Comparison of ENCODE assay signal across 14 cellular contexts in genomic region chr14:52033131-52033642, GRCh38. TPM values are rescaled to one million over a fixed set of nuclear protein-coding genes. Genes with fewer than 3 reads are reported as not detected.
A peak's percentile ranks its signal among the peaks of the same experiment; 100 is the strongest.
DNase-seq lines count a peak whose midpoint lies in the region; ATAC-seq lines count a peak whose summit lies in the region.
"Had no signal": no experiment of that assay in that cellular context is flagged by ENCODE, and none has a peak within 500 bp of the region (broad histone marks: within the 10 kb centered on the region; RNA-seq: fewer than 3 reads in every experiment).

No MANE protein-coding gene starts in this region.

- peak overlapping the region; percentile 31; the same call in 1 of the 2 replicates for H3K27ac ChIP-seq in SJSA1
- no peak overlapping the region for H3K27ac ChIP-seq in CD4-positive, alpha-beta memory T cell (ENCODE audit: low read depth, low read length)

- peak; percentile 84 for DNase-seq in EH (ENCODE audit: low read depth)
- peak in 1 of 2 experiments; percentile 28 for DNase-seq in SJSA1 (ENCODE audit: low read depth in 1 of 2, low spot score in 2 of 2)
- DNase-seq in fibroblast of gingiva (ENCODE audit: low read depth), result peak; percentile 76
- DNase-seq in skeletal muscle cell (ENCODE audit: low read depth), result peak; percentile 46
- DNase-seq in GM19238 (ENCODE audit: insufficient read length, low spot score), result no peak
- no peak for DNase-seq in CD4-positive, alpha-beta memory T cell
- DNase-seq in NCI-H2029 (lab: John Stamatoyannopoulos, UW), result no peak
- DNase-seq: activated T-cell treated with anti-CD3 and anti-CD28 coated beads, Interleukin-2, amount 50 U/mL, for 48 hours; dermis blood vessel endothelial cell; naive B cell; NCI-H187; OCI-M1; stimulated activated naive B cell treated with anti-CD40 and anti-IgM and Interleukin-4, amounts not matched to agents 10 μg/mL and 1 μg/mL and 100 μg/mL, for 72 hours had no signal

- peaks cover 2 to 5% of the 10 kb centered on the region in 2 donors for H3K27me3 Mint-ChIP-seq in CD4-positive, alpha-beta memory T cell

- H3K4me3 Mint-ChIP-seq in CD4-positive, alpha-beta memory T cell, result no peak overlapping the region
- H3K4me3 Mint-ChIP-seq: naive B cell; stimulated activated naive B cell treated with anti-CD40 and anti-IgM and Interleukin-4, amounts not matched to agents 10 μg/mL and 1 μg/mL and 100 μg/mL, for 72 hours had no signal

- no peak overlapping the region for H3K27ac Mint-ChIP-seq in CD4-positive, alpha-beta memory T cell
- H3K27ac Mint-ChIP-seq: naive B cell; stimulated activated naive B cell treated with anti-CD40 and anti-IgM and Interleukin-4, amounts not matched to agents 10 μg/mL and 1 μg/mL and 100 μg/mL, for 72 hours had no signal

- no peak overlapping the region for H3K4me3 ChIP-seq in SJSA1
- H3K4me3 ChIP-seq in skeletal muscle cell (ENCODE audit: low read depth, low read length), result no peak overlapping the region
- no peak overlapping the region for H3K4me3 ChIP-seq in CD4-positive, alpha-beta memory T cell (ENCODE audit: low read length in 2 of 2)

- peaks cover 0 to 4% of the 10 kb centered on the region in 2 donors for H3K36me3 Mint-ChIP-seq in CD4-positive, alpha-beta memory T cell
- H3K36me3 Mint-ChIP-seq: naive B cell; stimulated activated naive B cell treated with anti-CD40 and anti-IgM and Interleukin-4, amounts not matched to agents 10 μg/mL and 1 μg/mL and 100 μg/mL, for 72 hours had no signal

- peaks cover 14% of the 10 kb centered on the region for H3K4me1 ChIP-seq in SJSA1 (replicated peaks)
- H3K4me1 ChIP-seq in CD4-positive, alpha-beta memory T cell (ENCODE audit: insufficient read depth, low read length), result no peaks in the 10 kb centered on the region

- CTCF ChIA-PET in CD4-positive, alpha-beta memory T cell (lab: Charles Lee; ENCODE audit: partially characterized antibody), result no interaction called here

- H3K9me3 ChIP-seq in SJSA1 (replicated peaks), result no peaks in the 10 kb centered on the region
- H3K9me3 ChIP-seq in CD4-positive, alpha-beta memory T cell (ENCODE audit: control insufficient read depth in 1 of 2, low read length in 2 of 2), result no peaks in the 10 kb centered on the region

- H3K27me3 ChIP-seq in SJSA1 (replicated peaks), result no peaks in the 10 kb centered on the region; the same call in 1 of the 2 replicates
- H3K27me3 ChIP-seq in CD4-positive, alpha-beta memory T cell (ENCODE audit: insufficient read depth, low read length), result no peaks in the 10 kb centered on the region

- POLR2A ChIA-PET in CD4-positive, alpha-beta memory T cell (lab: Charles Lee; ENCODE audit: partially characterized antibody), result no interaction called here

- H3K4me1 Mint-ChIP-seq in CD4-positive, alpha-beta memory T cell, result peaks cover 0 to 1% (median 0%) of the 10 kb centered on the region in 4 donors
- H3K4me1 Mint-ChIP-seq: naive B cell; stimulated activated naive B cell treated with anti-CD40 and anti-IgM and Interleukin-4, amounts not matched to agents 10 μg/mL and 1 μg/mL and 100 μg/mL, for 72 hours had no signal

- intact Hi-C loops in CD4-positive, alpha-beta memory T cell (cut with micrococcal nuclease), result no loop called here

- H3K36me3 ChIP-seq in SJSA1, result peaks cover 4% of the 10 kb centered on the region; the same call in 1 of the 2 replicates
- H3K36me3 ChIP-seq in CD4-positive, alpha-beta memory T cell (ENCODE audit: insufficient read depth, low read length), result no peaks in the 10 kb centered on the region

- ATAC-seq in GM19035 (IDR thresholded peaks at IDR 0.05; ENCODE audit: unreplicated experiment), result no peak
- ATAC-seq: stimulated activated naive B cell treated with anti-CD40 and anti-IgM and Interleukin-4, amounts not matched to agents 10 μg/mL and 1 μg/mL and 100 μg/mL, for 72 hours had no signal

- H3K9me3 Mint-ChIP-seq in CD4-positive, alpha-beta memory T cell, result peaks cover 0 to 11% (median 4%) of the 10 kb centered on the region in 8 donors

RNA-seq across cellular contexts. Expression of gene NID2, which starts 35.7 kb away (rescaled TPM):
- 63.9 and 65.3 TPM in 2 replicates for total RNA-seq in SJSA1 (2014; rRNA removed; shearing (Covaris generic))
- not detected for total RNA-seq in CD4-positive, alpha-beta memory T cell
- polyA plus RNA-seq in CD4-positive, alpha-beta memory T cell, result under 1 TPM; 0.34 to 0.37 TPM

RNA-seq across cellular contexts. Expression of gene RTRAF, which starts 43.8 kb away (rescaled TPM):
- total RNA-seq in SJSA1 (2014; rRNA removed; shearing (Covaris generic)), result 101 and 111 TPM in 2 replicates
- 100 to 1,000 TPM; 105 to 114 TPM for total RNA-seq in CD4-positive, alpha-beta memory T cell
- polyA plus RNA-seq in CD4-positive, alpha-beta memory T cell, result 100 to 1,000 TPM; 162 to 201 TPM

Comparison
In these comparisons a context has a peak if more than half of its experiments do, and no peak if none do; other contexts are left out.
1. DNase-seq: peak in EH (single experiment), fibroblast of gingiva (single experiment) and skeletal muscle cell (single experiment); none in GM19238 (single experiment), CD4-positive, alpha-beta memory T cell (0 of 5) and NCI-H2029 (single experiment).
2. RNA of gene NID2, which starts 35.7 kb away (total RNA-seq): 63.9 to 65.3 TPM in SJSA1; not detected in CD4-positive, alpha-beta memory T cell; every median in the first group is over 10 times any median in the second.